In the genomic region with DNA sequence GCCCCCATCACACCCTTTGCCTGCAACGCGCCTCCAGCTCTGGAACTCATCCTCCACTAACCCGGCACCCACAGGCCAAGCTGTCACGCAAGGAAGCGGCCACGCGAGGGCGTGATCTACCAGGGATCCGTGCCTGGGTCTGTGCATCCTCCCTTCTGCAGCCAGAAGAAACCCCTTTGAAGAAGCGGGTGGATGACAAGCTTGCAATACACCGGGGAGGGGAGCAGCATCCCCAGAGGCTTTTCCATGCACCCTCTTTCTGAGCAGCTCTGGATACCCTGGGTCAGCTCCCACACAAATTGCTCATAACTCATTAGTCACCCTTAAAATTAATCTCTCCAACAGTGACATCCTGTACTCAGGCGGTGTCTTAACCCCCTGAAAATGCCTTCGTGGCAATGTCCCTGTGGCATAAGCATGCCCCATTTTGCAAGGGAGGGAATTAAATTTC, we compare ENCODE assay signal across 9 cellular contexts. TPM values are rescaled to one million over a fixed set of nuclear protein-coding genes. Genes with fewer than 3 reads are reported as not detected.
DNase-seq lines count a peak whose midpoint lies in the region; ATAC-seq, FAIRE-seq and TF ChIP-seq lines count a peak whose summit lies in the region.
"Had no signal": no experiment of that assay in that cellular context is flagged by ENCODE, and none has a peak within 500 bp of the region (broad histone marks: within the 10 kb centered on the region; RNA-seq: fewer than 3 reads in every experiment).

No MANE protein-coding gene starts in this region.

- no peak overlapping the region for H2AK5ac ChIP-seq in trophoblast cell (ENCODE audit: low read length)

- no peak overlapping the region for H3K9ac ChIP-seq in trophoblast cell (ENCODE audit: low read length)

- H3K27me3 ChIP-seq in RWPE2 (ENCODE audit: insufficient read depth, poor library complexity, severe bottlenecking) (no peaks in the 10 kb centered on the region), trophoblast cell (ENCODE audit: insufficient read depth, low read length) (no peaks in the 10 kb centered on the region), upper lobe of left lung (no peaks in the 10 kb centered on the region)

- H3K14ac ChIP-seq in trophoblast cell (ENCODE audit: low read length) = no peak overlapping the region

- H3K27me3 Mint-ChIP-seq in activated T-helper 2 cell treated with anti-CD3 and anti-CD28 coated beads, Interferon-gamma antibody, Interleukin-2, Interleukin-4, amounts not matched to agents 10 μg/mL and 5 μg/mL and 100 μg/mL, durations not matched to agents 14 hours and 24 hours and 36 hours (ENCODE audit: low read depth) = peaks cover 4% of the 10 kb centered on the region

- WGBS in trophoblast cell (ENCODE audit: extremely low coverage, insufficient coverage, insufficient read length) = no CpG with 5 or more reads among the region's 13 CpGs
- WGBS in upper lobe of left lung, 2 donors = 23 to 29% methylated on average over 9 to 13 of the region's 13 CpGs

- intact Hi-C loops in activated T-helper 2 cell treated with anti-CD3 and anti-CD28 coated beads, Interferon-gamma antibody, Interleukin-2, Interleukin-4, amounts not matched to agents 10 μg/mL and 5 μg/mL and 100 μg/mL, durations not matched to agents 14 hours and 24 hours and 36 hours (cut with micrococcal nuclease) = no loop called here

- H3K9me3 ChIP-seq in RWPE2 (ENCODE audit: severe bottlenecking) = no peaks in the 10 kb centered on the region
- H3K9me3 ChIP-seq in trophoblast cell (ENCODE audit: insufficient read depth, low read depth, low read length) = peaks cover 2% of the 10 kb centered on the region
- no peaks in the 10 kb centered on the region for H3K9me3 ChIP-seq in upper lobe of left lung

- H4K91ac ChIP-seq in trophoblast cell (ENCODE audit: low read depth, low read length) = no peak overlapping the region

- no peaks in the 10 kb centered on the region for H3K79me2 ChIP-seq in trophoblast cell (ENCODE audit: control insufficient read depth, insufficient read depth, low read length, poor library complexity)

- H2AFZ ChIP-seq in trophoblast cell (ENCODE audit: insufficient read depth, low read length, poor library complexity) = no peak overlapping the region

- H4K12ac ChIP-seq in trophoblast cell (ENCODE audit: low read depth, low read length) = no peak overlapping the region

- H3K4me3 Mint-ChIP-seq in activated T-helper 2 cell treated with anti-CD3 and anti-CD28 coated beads, Interferon-gamma antibody, Interleukin-2, Interleukin-4, amounts not matched to agents 10 μg/mL and 5 μg/mL and 100 μg/mL, durations not matched to agents 14 hours and 24 hours and 36 hours (ENCODE audit: low read depth) = no peak overlapping the region

- H3K4me3 ChIP-seq in RWPE2 (ENCODE audit: severe bottlenecking) (no peak overlapping the region), trophoblast cell (ENCODE audit: low read depth, low read length) (no peak overlapping the region), upper lobe of left lung (no peak overlapping the region)
- H3K4me3 ChIP-seq: SK-N-MC had no signal

- H3K36me3 ChIP-seq in RWPE2 (ENCODE audit: low read depth) = no peaks in the 10 kb centered on the region
- no peaks in the 10 kb centered on the region for H3K36me3 ChIP-seq in trophoblast cell (ENCODE audit: control insufficient read depth in 1 of 2, insufficient read depth in 2 of 2, low read length in 2 of 2)
- no peaks in the 10 kb centered on the region for H3K36me3 ChIP-seq in upper lobe of left lung

- H3K27ac ChIP-seq in RWPE2 (ENCODE audit: poor library complexity, severe bottlenecking) = no peak overlapping the region
- H3K27ac ChIP-seq in trophoblast cell (ENCODE audit: low read depth, low read length) = no peak overlapping the region
- H3K27ac ChIP-seq in upper lobe of left lung = no peak overlapping the region
- H3K27ac ChIP-seq: SK-N-MC had no signal

- H3K4me1 ChIP-seq in RWPE2 (ENCODE audit: insufficient read depth, poor library complexity, severe bottlenecking) (no peaks in the 10 kb centered on the region), trophoblast cell (ENCODE audit: control insufficient read depth in 1 of 2, insufficient read depth in 2 of 2, low read length in 2 of 2) (no peaks in the 10 kb centered on the region), upper lobe of left lung (no peaks in the 10 kb centered on the region)

- no peak for TF ChIP-seq EP300 in upper lobe of left lung (IDR thresholded peaks at IDR 0.05)

- no peak overlapping the region for H3K27ac Mint-ChIP-seq in activated T-helper 2 cell treated with anti-CD3 and anti-CD28 coated beads, Interferon-gamma antibody, Interleukin-2, Interleukin-4, amounts not matched to agents 10 μg/mL and 5 μg/mL and 100 μg/mL, durations not matched to agents 14 hours and 24 hours and 36 hours

- H3K18ac ChIP-seq in trophoblast cell (ENCODE audit: low read length) = no peak overlapping the region

- H2BK5ac ChIP-seq in trophoblast cell (ENCODE audit: low read depth, low read length, poor library complexity) = no peak overlapping the region

- TF ChIP-seq CTCF in D721Med (IDR thresholded peaks at IDR 0.05; ENCODE audit: insufficient read depth, missing control alignments) = peak; percentile 54
- TF ChIP-seq CTCF in RWPE2 (IDR thresholded peaks at IDR 0.05; ENCODE audit: poor library complexity, severe bottlenecking) = peak; percentile 68
- peak in 5 of 6 experiments; percentile 30 to 61 (median 53) for TF ChIP-seq CTCF in upper lobe of left lung (IDR thresholded peaks at IDR 0.05)

- FAIRE-seq in D721Med (lab: Jason Lieb, UNC) = no peak
- no peak for FAIRE-seq in frontal cortex (lab: Jason Lieb, UNC)

- no peak overlapping the region for H3K23ac ChIP-seq in trophoblast cell (ENCODE audit: low read length)

- no peak overlapping the region for H2BK120ac ChIP-seq in trophoblast cell (ENCODE audit: insufficient read depth, low read length, poor library complexity)

- TF ChIP-seq POLR2A in upper lobe of left lung (IDR thresholded peaks at IDR 0.05) = no peak

- no peak overlapping the region for H3K4me2 ChIP-seq in trophoblast cell (ENCODE audit: low read length)

- H3K79me1 ChIP-seq in trophoblast cell (ENCODE audit: low read length) = no peaks in the 10 kb centered on the region

- H3K4me1 Mint-ChIP-seq in activated T-helper 2 cell treated with anti-CD3 and anti-CD28 coated beads, Interferon-gamma antibody, Interleukin-2, Interleukin-4, amounts not matched to agents 10 μg/mL and 5 μg/mL and 100 μg/mL, durations not matched to agents 14 hours and 24 hours and 36 hours (ENCODE audit: low read depth) = peaks cover 9% of the 10 kb centered on the region

- H3K9me3 Mint-ChIP-seq in activated T-helper 2 cell treated with anti-CD3 and anti-CD28 coated beads, Interferon-gamma antibody, Interleukin-2, Interleukin-4, amounts not matched to agents 10 μg/mL and 5 μg/mL and 100 μg/mL, durations not matched to agents 14 hours and 24 hours and 36 hours = no peaks in the 10 kb centered on the region

- H3K36me3 Mint-ChIP-seq in activated T-helper 2 cell treated with anti-CD3 and anti-CD28 coated beads, Interferon-gamma antibody, Interleukin-2, Interleukin-4, amounts not matched to agents 10 μg/mL and 5 μg/mL and 100 μg/mL, durations not matched to agents 14 hours and 24 hours and 36 hours (ENCODE audit: low read depth) = no peaks in the 10 kb centered on the region

- DNase-seq in D721Med (ENCODE audit: insufficient read length, low spot score) (peak; percentile 47), RWPE2 (ENCODE audit: low spot score) (no peak), frontal cortex (ENCODE audit: low spot score in 2 of 2) (peak; percentile 33 to 73), trophoblast cell (peak; percentile 40 to 56), upper lobe of left lung (peak; percentile 61 to 89)
- DNase-seq in activated T-helper 2 cell treated with anti-CD3 and anti-CD28 coated beads, Interferon-gamma antibody, Interleukin-2, Interleukin-4, amounts not matched to agents 10 μg/mL and 5 μg/mL and 100 μg/mL, durations not matched to agents 14 hours and 24 hours and 36 hours (ENCODE audit: low spot score) = peak; percentile 70

- no peak overlapping the region for H4K8ac ChIP-seq in trophoblast cell (ENCODE audit: low read depth, low read length)

- ATAC-seq in HG03565 (IDR thresholded peaks at IDR 0.05; ENCODE audit: unreplicated experiment) (peak; percentile 40), RWPE2 (ENCODE audit: low read depth) (peak; percentile 82), upper lobe of left lung (ENCODE audit: low FRiP score in 2 of 2) (peak in 1 of 2 donors; percentile 70), GM19324 (IDR thresholded peaks at IDR 0.05; ENCODE audit: low FRiP score, unreplicated experiment) (no peak)

- H2BK12ac ChIP-seq in trophoblast cell (ENCODE audit: low read length) = no peak overlapping the region

- H3K4ac ChIP-seq in trophoblast cell (ENCODE audit: low read depth, low read length) = no peak overlapping the region

RNA-seq across cellular contexts. Expression of gene PDCL3, which starts 47.6 kb away (rescaled TPM):
- 42.5 and 48.8 TPM in 2 replicates for total RNA-seq in activated T-helper 2 cell treated with anti-CD3 and anti-CD28 coated beads, Interferon-gamma antibody, Interleukin-2, Interleukin-4, amounts not matched to agents 10 μg/mL and 5 μg/mL and 100 μg/mL, durations not matched to agents 14 hours and 24 hours and 36 hours
- total RNA-seq in frontal cortex (9.8 TPM), upper lobe of left lung (10 to 100 TPM in 5 of 6 donors, 1 to 10 TPM in 1; 6.3 to 21.7 (median 15.0) TPM)
- polyA plus RNA-seq in trophoblast cell (2013) = 21.0 and 22.2 TPM in 2 replicates
